In the genomic region with DNA sequence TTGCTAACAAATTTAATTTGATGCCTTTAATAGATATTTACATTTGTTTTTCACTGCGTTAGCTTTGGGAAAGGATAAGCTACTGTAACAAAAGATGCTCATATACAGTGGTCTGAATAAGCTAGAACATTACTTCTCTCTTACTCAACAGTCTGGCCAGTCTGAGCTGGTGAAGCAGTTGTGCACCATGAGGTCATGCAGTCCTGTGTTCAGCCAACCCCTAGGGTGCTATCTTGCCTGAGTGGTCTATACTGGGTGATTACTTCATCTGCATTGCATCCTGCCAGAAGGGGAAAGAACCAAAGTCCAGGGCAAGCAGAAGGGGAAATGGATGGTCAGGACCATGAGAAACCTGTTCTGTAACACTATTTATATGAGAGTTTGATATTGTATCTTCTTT, we compare ENCODE assay signal across 1 cellular context.
TF ChIP-seq lines count a peak whose summit lies in the region.

No MANE protein-coding gene starts in this region.

TF ChIP-seq in K562, 482 proteins besides CTCF, POLR2A, EP300 and RAD21:
- TF ChIP-seq COPS2 (conservative IDR thresholded peaks at IDR 0.05) (no peak), ZNF57 (CRISPR knock-in tag; IDR thresholded peaks at IDR 0.05) (no peak), TEAD4 (IDR thresholded peaks at IDR 0.05; ENCODE audit: low read length) (no peak), TEAD4 (CRISPR knock-in tag; IDR thresholded peaks at IDR 0.05; ENCODE audit: borderline replicate concordance) (no peak), TBP (optimal IDR thresholded peaks at IDR 0.05; ENCODE audit: low read depth, low read length) (no peak), FOXA1 (IDR thresholded peaks at IDR 0.05; ENCODE audit: borderline replicate concordance) (no peak), NR2F6 (CRISPR knock-in tag; IDR thresholded peaks at IDR 0.05) (no peak), LCOR (CRISPR knock-in tag; IDR thresholded peaks at IDR 0.05) (no peak), KHSRP (IDR thresholded peaks at IDR 0.05) (no peak), FUS (optimal IDR thresholded peaks at IDR 0.05; ENCODE audit: low read depth, low read length) (no peak), SRSF3 (IDR thresholded peaks at IDR 0.05; ENCODE audit: insufficient read depth, low read length) (no peak), CBX3 (IDR thresholded peaks at IDR 0.05; ENCODE audit: borderline replicate concordance in 1 of 2, low read length in 2 of 2) (no peak), FOXM1 (IDR thresholded peaks at IDR 0.05; ENCODE audit: low read depth) (no peak), FOXM1 (CRISPR knock-in tag; IDR thresholded peaks at IDR 0.05; ENCODE audit: low read depth) (no peak), PHTF2 (CRISPR knock-in tag; IDR thresholded peaks at IDR 0.05) (no peak), KLF10 (CRISPR knock-in tag; IDR thresholded peaks at IDR 0.05) (no peak), HSF4 (CRISPR knock-in tag; IDR thresholded peaks at IDR 0.05; ENCODE audit: borderline replicate concordance) (no peak)
- TF ChIP-seq, protein P1, sequence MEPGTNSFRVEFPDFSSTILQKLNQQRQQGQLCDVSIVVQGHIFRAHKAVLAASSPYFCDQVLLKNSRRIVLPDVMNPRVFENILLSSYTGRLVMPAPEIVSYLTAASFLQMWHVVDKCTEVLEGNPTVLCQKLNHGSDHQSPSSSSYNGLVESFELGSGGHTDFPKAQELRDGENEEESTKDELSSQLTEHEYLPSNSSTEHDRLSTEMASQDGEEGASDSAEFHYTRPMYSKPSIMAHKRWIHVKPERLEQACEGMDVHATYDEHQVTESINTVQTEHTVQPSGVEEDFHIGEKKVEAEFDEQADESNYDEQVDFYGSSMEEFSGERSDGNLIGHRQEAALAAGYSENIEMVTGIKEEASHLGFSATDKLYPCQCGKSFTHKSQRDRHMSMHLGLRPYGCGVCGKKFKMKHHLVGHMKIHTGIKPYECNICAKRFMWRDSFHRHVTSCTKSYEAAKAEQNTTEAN (CRISPR knock-in tag; IDR thresholded peaks at IDR 0.05) = no peak
- TF ChIP-seq, protein P2, sequence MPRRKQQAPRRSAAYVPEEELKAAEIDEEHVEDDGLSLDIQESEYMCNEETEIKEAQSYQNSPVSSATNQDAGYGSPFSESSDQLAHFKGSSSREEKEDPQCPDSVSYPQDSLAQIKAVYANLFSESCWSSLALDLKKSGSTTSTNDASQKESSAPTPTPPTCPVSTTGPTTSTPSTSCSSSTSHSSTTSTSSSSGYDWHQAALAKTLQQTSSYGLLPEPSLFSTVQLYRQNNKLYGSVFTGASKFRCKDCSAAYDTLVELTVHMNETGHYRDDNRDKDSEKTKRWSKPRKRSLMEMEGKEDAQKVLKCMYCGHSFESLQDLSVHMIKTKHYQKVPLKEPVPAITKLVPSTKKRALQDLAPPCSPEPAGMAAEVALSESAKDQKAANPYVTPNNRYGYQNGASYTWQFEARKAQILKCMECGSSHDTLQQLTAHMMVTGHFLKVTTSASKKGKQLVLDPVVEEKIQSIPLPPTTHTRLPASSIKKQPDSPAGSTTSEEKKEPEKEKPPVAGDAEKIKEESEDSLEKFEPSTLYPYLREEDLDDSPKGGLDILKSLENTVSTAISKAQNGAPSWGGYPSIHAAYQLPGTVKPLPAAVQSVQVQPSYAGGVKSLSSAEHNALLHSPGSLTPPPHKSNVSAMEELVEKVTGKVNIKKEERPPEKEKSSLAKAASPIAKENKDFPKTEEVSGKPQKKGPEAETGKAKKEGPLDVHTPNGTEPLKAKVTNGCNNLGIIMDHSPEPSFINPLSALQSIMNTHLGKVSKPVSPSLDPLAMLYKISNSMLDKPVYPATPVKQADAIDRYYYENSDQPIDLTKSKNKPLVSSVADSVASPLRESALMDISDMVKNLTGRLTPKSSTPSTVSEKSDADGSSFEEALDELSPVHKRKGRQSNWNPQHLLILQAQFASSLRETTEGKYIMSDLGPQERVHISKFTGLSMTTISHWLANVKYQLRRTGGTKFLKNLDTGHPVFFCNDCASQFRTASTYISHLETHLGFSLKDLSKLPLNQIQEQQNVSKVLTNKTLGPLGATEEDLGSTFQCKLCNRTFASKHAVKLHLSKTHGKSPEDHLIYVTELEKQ (CRISPR knock-in tag; IDR thresholded peaks at IDR 0.05) = no peak
